11 cellular contexts compared by ENCODE assay signal in the genomic region with DNA sequence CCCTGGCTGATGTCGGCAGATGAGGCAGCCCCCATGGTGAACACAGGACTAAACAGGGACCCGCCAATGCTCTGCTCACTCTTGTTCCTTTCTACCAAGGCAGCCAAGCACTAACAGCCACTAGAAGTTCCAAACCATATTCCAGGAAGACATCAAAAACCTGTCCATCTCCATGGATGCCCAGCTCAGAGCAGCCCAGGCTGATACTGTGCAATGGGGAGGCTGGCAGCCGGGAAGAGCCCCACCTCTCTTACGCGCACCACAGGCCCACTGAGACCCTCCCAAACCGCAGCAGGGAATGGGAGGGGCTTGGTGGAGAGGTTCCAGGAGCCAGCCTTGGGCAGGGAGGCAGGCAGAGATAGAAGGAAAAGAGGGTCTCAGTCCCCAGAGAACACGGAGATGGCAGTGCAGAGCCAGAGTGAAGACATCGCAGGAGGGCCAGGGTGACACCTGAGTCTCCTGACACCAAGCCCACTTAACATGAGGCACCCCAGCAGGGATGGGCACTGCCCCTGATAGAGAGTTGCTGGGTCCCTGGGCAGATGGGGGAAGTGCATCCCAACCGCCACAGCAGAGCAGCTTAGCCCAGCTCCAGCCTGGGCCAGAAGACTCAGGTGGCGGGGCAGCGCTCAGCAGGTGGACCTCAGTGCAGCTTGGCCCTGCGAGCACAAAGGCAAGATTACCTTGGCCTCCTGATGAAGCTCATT. TPM values are rescaled to one million over a fixed set of nuclear protein-coding genes. Genes with fewer than 3 reads are reported as not detected.
DNase-seq lines count a peak whose midpoint lies in the region; ATAC-seq, FAIRE-seq and TF ChIP-seq lines count a peak whose summit lies in the region.
"Had no signal": no experiment of that assay in that cellular context is flagged by ENCODE, and none has a peak within 500 bp of the region (broad histone marks: within the 10 kb centered on the region; RNA-seq: fewer than 3 reads in every experiment).

No MANE protein-coding gene starts in this region.

- H3K36me3 ChIP-seq in OCI-LY7 (ENCODE audit: insufficient read depth, low read length) (no peaks in the 10 kb centered on the region), fibroblast of lung (ENCODE audit: control insufficient read depth, insufficient read depth, low read length) (peaks cover 11% of the 10 kb centered on the region), prostate gland (no peaks in the 10 kb centered on the region)
- H3K36me3 ChIP-seq: neutrophil had no signal

- peaks cover 16% of the 10 kb centered on the region for H3K4me1 ChIP-seq in OCI-LY7 (ENCODE audit: insufficient read depth, low read length, poor library complexity, severe bottlenecking)
- H3K4me1 ChIP-seq in fibroblast of lung (ENCODE audit: control insufficient read depth, extremely low read depth, insufficient read depth, low read length) = peaks cover 7% of the 10 kb centered on the region
- no peaks in the 10 kb centered on the region for H3K4me1 ChIP-seq in prostate gland (replicated peaks)

- peak overlapping the region; percentile 98; the same call in 1 of the 2 replicates for H3K4me2 ChIP-seq in OCI-LY7 (ENCODE audit: low read length)
- H3K4me2 ChIP-seq in fibroblast of lung (ENCODE audit: extremely low read depth, insufficient read depth, low read length) = peak overlapping the region; percentile 95

- H3K79me2 ChIP-seq in OCI-LY7 (ENCODE audit: insufficient read depth, low read depth, low read length) (no peaks in the 10 kb centered on the region; the same call in 1 of the 2 replicates), fibroblast of lung (ENCODE audit: control insufficient read depth, insufficient read depth, low read length) (peaks cover 65% of the 10 kb centered on the region)

- no peak overlapping the region for H3K9ac ChIP-seq in fibroblast of lung (ENCODE audit: insufficient read depth, low read length)

- DNase-seq in NCI-H345 (lab: John Stamatoyannopoulos, UW) = peak; percentile 33
- DNase-seq in NCI-H345 treated with DMSO at 0.1 percent for 48 hours (lab: John Stamatoyannopoulos, UW; ENCODE audit: unreplicated experiment) = no peak
- no peak for DNase-seq in OCI-LY7 (ENCODE audit: low spot score)
- DNase-seq in fibroblast of lung (ENCODE audit: low read depth in 2 of 2) = no peak
- DNase-seq in prostate gland (ENCODE audit: low spot score) = peak; percentile 7
- no peak for DNase-seq in NOMO-1 (lab: John Stamatoyannopoulos, UW; ENCODE audit: unreplicated experiment in 2 of 2)
- DNase-seq in GM12891 (ENCODE audit: insufficient read length, low spot score) = no peak

- CTCF ChIA-PET in OCI-LY7 (lab: Charles Lee; ENCODE audit: unreplicated experiment) = interaction anchor here (0.5 kb wide), 1 partner anchor 23 kb away, joined by 3 read pairs; no protein-coding TSS in a partner anchor

- no peak for TF ChIP-seq CTCF in OCI-LY7 (conservative IDR thresholded peaks at IDR 0.05; ENCODE audit: low read length)
- TF ChIP-seq CTCF in fibroblast of lung (conservative IDR thresholded peaks at IDR 0.05 in 1 of 2, IDR thresholded peaks at IDR 0.05 in 1 of 2; ENCODE audit: low read depth in 1 of 2, low read length in 2 of 2) = no peak
- no peak for TF ChIP-seq CTCF in prostate gland (IDR thresholded peaks at IDR 0.05)

- no peaks in the 10 kb centered on the region for H3K9me2 ChIP-seq in OCI-LY7 (ENCODE audit: insufficient read depth, low read length)

- no TSS peak for BruUV-seq in OCI-LY7 (replicated peaks; lab: Mats Ljungman, UMichigan)

- intact Hi-C loops in OCI-LY7 (cut with micrococcal nuclease; ENCODE audit: unreplicated experiment) = loop anchor here (5.0 kb wide), 1 partner anchor 253 kb away; no protein-coding TSS in a partner anchor
- intact Hi-C loops in prostate gland (cut with DNase I) = no loop called here

- POLR2A ChIA-PET in OCI-LY7 (lab: Charles Lee) = interaction anchor here (0.7 to 1.4 kb wide), 2 partner anchors 9 to 188 kb away, joined by 3 read pairs; no protein-coding TSS in a partner anchor

- no peaks in the 10 kb centered on the region for H3K27me3 ChIP-seq in fibroblast of lung (ENCODE audit: control insufficient read depth, insufficient read depth, low read length)
- no peaks in the 10 kb centered on the region for H3K27me3 ChIP-seq in prostate gland (replicated peaks; ENCODE audit: insufficient read depth)

- H4K20me1 ChIP-seq in OCI-LY7 (ENCODE audit: insufficient read depth, low read length) (peaks cover 29% of the 10 kb centered on the region; the same call in 1 of the 2 replicates), fibroblast of lung (ENCODE audit: control insufficient read depth, extremely low read depth, insufficient read depth, low read length) (peaks cover 3% of the 10 kb centered on the region)

- H2AFZ ChIP-seq in OCI-LY7 (ENCODE audit: low read length) = no peak overlapping the region
- no peak overlapping the region for H2AFZ ChIP-seq in fibroblast of lung (ENCODE audit: low read length)

- H3K4me3 ChIP-seq in OCI-LY7 (ENCODE audit: low read depth, low read length, poor library complexity, severe bottlenecking) = no peak overlapping the region
- H3K4me3 ChIP-seq in fibroblast of lung (replicated peaks in 1 of 4; ENCODE audit: control extremely low read depth in 1 of 4, insufficient read depth in 1 of 4, low read depth in 3 of 4, low read length in 4 of 4) = peak overlapping the region in 2 of 4 experiments; percentile 82 to 85
- peak overlapping the region in 1 of 2 donors; percentile 56 for H3K4me3 ChIP-seq in prostate gland

- ATAC-seq in HG03135 (IDR thresholded peaks at IDR 0.05; ENCODE audit: unreplicated experiment) = no peak

- WGBS in prostate gland = 55% methylated on average over 12 of the region's 12 CpGs

- TF ChIP-seq POLR2A in prostate gland (IDR thresholded peaks at IDR 0.05) = no peak
- TF ChIP-seq POLR2A in GM12891 (IDR thresholded peaks at IDR 0.05; ENCODE audit: low read depth, low read length) = no peak

- FAIRE-seq in GM12891 (lab: Jason Lieb, UNC) = no peak
- FAIRE-seq: colon had no signal

- H3K9me3 ChIP-seq in OCI-LY7 (ENCODE audit: low read length) (no peaks in the 10 kb centered on the region), fibroblast of lung (ENCODE audit: control insufficient read depth, insufficient read depth, low read depth, low read length) (no peaks in the 10 kb centered on the region), prostate gland (no peaks in the 10 kb centered on the region)
- H3K9me3 ChIP-seq: neutrophil had no signal

- H3K27ac ChIP-seq in OCI-LY7 (ENCODE audit: low read depth, low read length, poor library complexity, severe bottlenecking) (no peak overlapping the region), fibroblast of lung (ENCODE audit: insufficient read depth, low read length) (no peak overlapping the region), prostate gland (no peak overlapping the region)
- H3K27ac ChIP-seq: HL-60, neutrophil had no signal

TF ChIP-seq in GM12891, 5 proteins besides CTCF, POLR2A, EP300 and RAD21:
- TF ChIP-seq SPI1 (IDR thresholded peaks at IDR 0.05; ENCODE audit: low read depth, low read length) (no peak), POLR2AphosphoS5 (IDR thresholded peaks at IDR 0.05; ENCODE audit: low read depth, low read length) (no peak)

RNA-seq across cellular contexts. Expression of gene HS6ST1, which starts 3.4 kb away (rescaled TPM):
- 12.0 and 17.6 TPM in 2 replicates for total RNA-seq in OCI-LY7 (2014; rRNA removed; shearing (Covaris generic))
- total RNA-seq in OCI-LY7 (2022) (13.4 and 13.6 TPM in 2 replicates), fibroblast of lung (26.7 and 59.9 TPM in 2 replicates), prostate gland (100 to 1,000 TPM in 1 of 2 donors, 10 to 100 TPM in 1; 69.0 to 233 TPM)
- polyA plus RNA-seq in fibroblast of lung = 16.1 and 16.6 TPM in 2 replicates
- 37.2 and 37.3 TPM in 2 replicates for polyA plus RNA-seq in fibroblast of lung (2012)
- polyA minus RNA-seq in fibroblast of lung (ENCODE audit: low replicate concordance) = 31.5 and 35.7 TPM in 2 replicates
- polyA plus RNA-seq in GM12891 (2012; ENCODE audit: low read depth, missing spikeins) = 2.6 TPM

Comparison
In these comparisons a context has a peak if more than half of its experiments do, and no peak if none do; other contexts are left out.
1. DNase-seq: peak in NCI-H345 (single experiment) and prostate gland (single experiment); none in NCI-H345 treated with DMSO at 0.1 percent for 48 hours (single experiment), OCI-LY7 (single experiment), fibroblast of lung (0 of 2), NOMO-1 (0 of 2) and GM12891 (single experiment).